In the genomic region with DNA sequence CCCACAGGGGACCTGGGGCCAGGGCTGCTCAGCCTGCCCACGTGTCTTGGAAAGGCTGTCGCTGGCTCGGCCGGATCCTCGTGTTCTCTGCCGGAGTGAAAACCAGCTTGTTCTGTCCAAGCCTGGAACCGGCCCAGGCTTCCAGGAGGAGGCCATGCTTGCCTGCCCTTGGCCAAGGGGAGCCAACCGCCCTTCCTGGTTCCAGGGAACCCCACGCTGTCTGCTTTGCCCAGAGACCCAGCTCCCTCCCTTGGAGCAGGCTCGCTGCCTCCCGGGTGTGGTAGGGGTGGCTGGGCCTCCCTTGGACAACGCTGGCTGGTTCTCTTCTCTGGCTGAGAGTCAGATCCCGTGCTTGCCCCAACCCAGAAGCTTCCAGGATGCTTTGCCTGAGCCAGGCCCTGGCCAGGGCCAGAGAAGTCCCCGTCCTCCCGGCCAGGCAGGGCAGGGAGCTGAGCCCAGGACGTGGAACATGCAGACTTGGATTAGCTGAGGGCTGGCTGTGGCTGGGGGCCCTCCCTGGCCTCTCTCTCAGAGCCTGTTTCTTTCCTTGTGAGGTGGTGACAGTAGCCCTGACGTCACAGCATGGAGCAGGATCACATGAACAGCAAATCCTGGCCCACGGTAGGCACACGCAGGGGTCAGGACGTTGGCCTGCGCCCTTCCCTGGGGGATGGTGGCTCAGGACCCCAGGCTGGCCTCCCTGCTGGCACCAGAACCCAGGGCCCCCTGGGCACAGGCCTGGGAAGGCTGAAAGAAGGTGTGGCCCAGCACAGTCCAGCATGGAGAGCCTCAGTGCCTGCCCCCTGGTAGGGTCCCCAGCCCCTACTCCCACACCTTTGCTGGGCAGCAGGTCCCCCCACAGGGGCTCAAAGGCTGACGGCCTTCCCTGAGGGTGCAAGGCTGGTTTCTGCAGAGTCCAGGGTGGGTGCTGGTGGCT, we compare ENCODE assay signal across 10 cellular contexts.
DNase-seq lines count a peak whose midpoint lies in the region; ATAC-seq and TF ChIP-seq lines count a peak whose summit lies in the region.
"Had no signal": no experiment of that assay in that cellular context is flagged by ENCODE, and none has a peak within 500 bp of the region (broad histone marks: within the 10 kb centered on the region; RNA-seq: fewer than 3 reads in every experiment).

No MANE protein-coding gene starts in this region.

- H3K27me3 ChIP-seq in GM23248 (replicated peaks; ENCODE audit: insufficient read depth): no peaks in the 10 kb centered on the region
- no peaks in the 10 kb centered on the region for H3K27me3 ChIP-seq in esophagus (ENCODE audit: control insufficient read depth in 1 of 2, insufficient read depth in 2 of 2, low read length in 2 of 2)
- H3K27me3 ChIP-seq in right lobe of liver: no peaks in the 10 kb centered on the region
- no peaks in the 10 kb centered on the region for H3K27me3 ChIP-seq in skeletal muscle tissue (ENCODE audit: control insufficient read depth in 3 of 3, insufficient read depth in 3 of 3, low read length in 3 of 3)
- H3K27me3 ChIP-seq: SJSA1 had no signal

- H3K4me3 ChIP-seq in GM23248 (no peak overlapping the region), esophagus (ENCODE audit: low read depth in 1 of 2, low read length in 2 of 2) (no peak overlapping the region), right lobe of liver (no peak overlapping the region), skeletal muscle tissue (ENCODE audit: low read length in 3 of 3) (peak overlapping the region; percentile 48 to 63 (median 51))
- H3K4me3 ChIP-seq: SJSA1 had no signal

- H3K4me1 ChIP-seq in GM23248 (ENCODE audit: insufficient read depth): no peaks in the 10 kb centered on the region
- peaks cover 15 to 33% of the 10 kb centered on the region in 2 donors for H3K4me1 ChIP-seq in esophagus (ENCODE audit: control insufficient read depth in 2 of 2, insufficient read depth in 2 of 2, low read length in 1 of 2)
- peaks cover 0 to 4% (median 0%) of the 10 kb centered on the region in 4 donors for H3K4me1 ChIP-seq in right lobe of liver
- H3K4me1 ChIP-seq in skeletal muscle tissue (ENCODE audit: control insufficient read depth in 3 of 3, insufficient read depth in 3 of 3, low read length in 3 of 3): peaks cover 20 to 52% (median 51%) of the 10 kb centered on the region in 3 donors
- H3K4me1 ChIP-seq: SJSA1 had no signal

- no peaks in the 10 kb centered on the region for H3K9me2 ChIP-seq in GM23248 (ENCODE audit: insufficient read depth)

- H3K9me3 ChIP-seq in GM23248 (ENCODE audit: low read depth) (no peaks in the 10 kb centered on the region), esophagus (ENCODE audit: control insufficient read depth in 2 of 2, insufficient read depth in 1 of 2, low read depth in 1 of 2, low read length in 1 of 2) (no peaks in the 10 kb centered on the region), right lobe of liver (no peaks in the 10 kb centered on the region), skeletal muscle tissue (ENCODE audit: control insufficient read depth in 3 of 3, low read length in 3 of 3) (no peaks in the 10 kb centered on the region)
- H3K9me3 ChIP-seq: SJSA1 had no signal

- WGBS in GM23248 (ENCODE audit: low coverage in 1 of 2, low lambda C conversion rate in 2 of 2, missing lambda C conversion rate in 2 of 2), 2 experiments: 24 to 35% methylated on average over 20 to 22 of the region's 22 CpGs
- 36 to 48% methylated on average over 22 of the region's 22 CpGs for WGBS in esophagus, 2 donors
- WGBS in right lobe of liver (ENCODE audit: insufficient coverage, low coverage, low lambda C conversion rate, missing lambda C conversion rate): no CpG with 5 or more reads among the region's 22 CpGs

- H3K27ac ChIP-seq in GM23248: no peak overlapping the region
- H3K27ac ChIP-seq in esophagus (ENCODE audit: low read depth in 2 of 2, low read length in 1 of 2): peak overlapping the region; percentile 87 to 90
- peak overlapping the region; percentile 26 to 33 (median 28) for H3K27ac ChIP-seq in right lobe of liver
- peak overlapping the region; percentile 97 for H3K27ac ChIP-seq in skeletal muscle tissue (ENCODE audit: low read depth, low read length)
- H3K27ac ChIP-seq: SJSA1 had no signal

- no peak for TF ChIP-seq POLR2A in right lobe of liver (IDR thresholded peaks at IDR 0.05)

- DNase-seq in GM23248 (peak; percentile 67), right lobe of liver (peak; percentile 16 to 60 (median 59)), islet precursor cell (no peak)
- no peak for DNase-seq in activated T-cell treated with anti-CD3 and anti-CD28 coated beads, Interleukin-2, amount 50 U/mL, for 1 hour
- DNase-seq: COR-L47 had no signal

- H3K36me3 ChIP-seq in GM23248 (ENCODE audit: low read depth) (no peaks in the 10 kb centered on the region), esophagus (ENCODE audit: control insufficient read depth in 2 of 2, insufficient read depth in 2 of 2, low read length in 1 of 2) (no peaks in the 10 kb centered on the region), right lobe of liver (no peaks in the 10 kb centered on the region), skeletal muscle tissue (ENCODE audit: control insufficient read depth in 3 of 3, insufficient read depth in 3 of 3, low read length in 3 of 3) (no peaks in the 10 kb centered on the region)
- H3K36me3 ChIP-seq: SJSA1 had no signal

- H3K79me2 ChIP-seq in GM23248 (ENCODE audit: insufficient read depth): no peaks in the 10 kb centered on the region

- H2AFZ ChIP-seq in GM23248: peak overlapping the region; percentile 63

- TF ChIP-seq CTCF in right lobe of liver (IDR thresholded peaks at IDR 0.05): no peak

- peak in 2 of 4 donors; percentile 1 to 20 for ATAC-seq in right lobe of liver
- no peak for ATAC-seq in HG02870 (IDR thresholded peaks at IDR 0.05; ENCODE audit: unreplicated experiment)
- no peak for ATAC-seq in GM19023 (IDR thresholded peaks at IDR 0.05; ENCODE audit: unreplicated experiment)

- H4K20me1 ChIP-seq in GM23248 (ENCODE audit: insufficient read depth): no peaks in the 10 kb centered on the region

- in situ Hi-C loops in GM23248 (cut with MboI): no loop called here

- H3K4me2 ChIP-seq in GM23248 (ENCODE audit: unreplicated experiment): no peak overlapping the region

- intact Hi-C loops in right lobe of liver (cut with DNase I): loop anchor here (5.0 to 10.0 kb wide), 3 partner anchors 70 to 168 kb away; a partner anchor contains a TSS

- peak overlapping the region; percentile 1; the same call in 1 of the 2 replicates for H3K9ac ChIP-seq in GM23248
- H3K9ac ChIP-seq in skeletal muscle tissue (ENCODE audit: low read depth in 1 of 3, low read length in 3 of 3): peak overlapping the region; percentile 69 to 89 (median 83)

- H3F3A ChIP-seq in GM23248 (ENCODE audit: insufficient read depth): no peaks in the 10 kb centered on the region

Comparison
In these comparisons a context has a peak if more than half of its experiments do, and no peak if none do; other contexts are left out.
1. DNase-seq: peak in GM23248 (single experiment) and right lobe of liver (3 of 3); none in islet precursor cell (single experiment) and activated T-cell treated with anti-CD3 and anti-CD28 coated beads, Interleukin-2, amount 50 U/mL, for 1 hour (single experiment).
2. H3K4me3 ChIP-seq: peak in skeletal muscle tissue (3 of 3); none in GM23248 (single experiment), esophagus (0 of 2) and right lobe of liver (0 of 3).